ENCODE assay signal across 20 cellular contexts in the genomic region with DNA sequence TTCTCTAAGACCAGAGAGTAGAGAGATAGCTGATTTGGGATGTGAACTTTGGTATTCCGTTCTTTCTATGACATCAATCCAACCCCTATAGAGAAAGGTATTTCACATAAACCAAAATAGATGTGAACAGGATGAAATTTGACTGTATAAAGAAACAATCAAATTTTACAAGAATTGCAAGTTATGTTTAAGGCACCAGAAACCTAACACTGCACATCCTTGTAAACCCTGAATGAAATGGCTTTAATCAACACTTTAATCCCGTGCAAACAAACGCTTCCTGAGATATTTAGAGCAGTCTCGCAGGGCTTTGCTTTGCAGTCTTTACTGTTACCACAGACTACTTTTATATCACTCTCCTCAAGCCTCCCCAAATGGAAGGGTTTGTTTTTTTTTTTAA.
DNase-seq lines count a peak whose midpoint lies in the region; ATAC-seq and TF ChIP-seq lines count a peak whose summit lies in the region.
"Had no signal": no experiment of that assay in that cellular context is flagged by ENCODE, and none has a peak within 500 bp of the region (broad histone marks: within the 10 kb centered on the region; RNA-seq: fewer than 3 reads in every experiment).

No MANE protein-coding gene starts in this region.

- no peaks in the 10 kb centered on the region for H4K20me1 ChIP-seq in PC-3 (ENCODE audit: low read length)

- H3K4me3 ChIP-seq in PC-3 (ENCODE audit: low read length) = no peak overlapping the region
- H3K4me3 ChIP-seq: A549, GM12878, GM23338 had no signal

- no peaks in the 10 kb centered on the region for H3K9me3 ChIP-seq in PC-3 (ENCODE audit: low read length)
- H3K9me3 ChIP-seq: A549, Caco-2 had no signal

- peak; percentile 40 for ATAC-seq in PC-3
- ATAC-seq in left ventricle myocardium superior = no peak
- no peak for ATAC-seq in GM21717 (IDR thresholded peaks at IDR 0.05; ENCODE audit: unreplicated experiment)
- ATAC-seq: A549, GM12878, GM23338 had no signal

- H3K27ac ChIP-seq in PC-3 (ENCODE audit: low read length) (no peak overlapping the region), cingulate gyrus (ENCODE audit: low read depth, low read length) (peak overlapping the region; percentile 23), temporal lobe (ENCODE audit: low read depth, low read length) (peak overlapping the region; percentile 0)
- H3K27ac ChIP-seq: 22Rv1, A549, C4-2B, HL-60 had no signal

- CTCF ChIA-PET in PC-3 (lab: Charles Lee) = no interaction called here

- no peak overlapping the region for H3K9ac ChIP-seq in PC-3 (ENCODE audit: low read length)

- POLR2A ChIA-PET in PC-3 (lab: Charles Lee; ENCODE audit: unreplicated experiment) = no interaction called here

- intact Hi-C loops in PC-3 (cut with micrococcal nuclease) = no loop called here
- intact Hi-C loops in left ventricle myocardium superior (cut with micrococcal nuclease) = no loop called here

- no peaks in the 10 kb centered on the region for H3K27me3 ChIP-seq in PC-3 (ENCODE audit: low read length)

- DNase-seq in DMS53 (lab: John Stamatoyannopoulos, UW) = peak; percentile 52
- no peak for DNase-seq in PC-3
- DNase-seq in left ventricle myocardium superior = no peak
- DNase-seq in EL = no peak
- DNase-seq: AML-193; Caco-2; CD4-positive, alpha-beta T cell; DMS79 treated with DMSO at 0.1 percent for 48 hours; HCEC 1CT; HFFc6; KBM-7 had no signal

- no peak overlapping the region for H2AFZ ChIP-seq in PC-3 (ENCODE audit: low read length)
- H2AFZ ChIP-seq: GM23338 had no signal

- no peaks in the 10 kb centered on the region for H3K4me1 ChIP-seq in PC-3 (ENCODE audit: insufficient read depth, low read length)
- H3K4me1 ChIP-seq: Caco-2 had no signal

- no TSS peak for BruUV-seq in PC-3 (replicated peaks; lab: Mats Ljungman, UMichigan)

- H3K79me2 ChIP-seq in PC-3 (ENCODE audit: low read length) = no peaks in the 10 kb centered on the region

- H3K9me2 ChIP-seq in PC-3 (replicated peaks; ENCODE audit: low read length) = no peaks in the 10 kb centered on the region

- no peak overlapping the region for H3K4me2 ChIP-seq in PC-3 (ENCODE audit: low read length)
- H3K4me2 ChIP-seq: A549, GM23338 had no signal

- H3K36me3 ChIP-seq in PC-3 (ENCODE audit: low read depth, low read length) = no peaks in the 10 kb centered on the region

- TF ChIP-seq CTCF in PC-3 (conservative IDR thresholded peaks at IDR 0.05; ENCODE audit: low read depth, low read length) = no peak

- H3F3A ChIP-seq in PC-3 (ENCODE audit: low read length, unreplicated experiment) = no peaks in the 10 kb centered on the region
